Comparison of ENCODE assay signal across 14 cellular contexts in genomic region chr5:159907689-159908088, GRCh38. TPM values are rescaled to one million over a fixed set of nuclear protein-coding genes. Genes with fewer than 3 reads are reported as not detected.
"Had no signal": no experiment of that assay in that cellular context is flagged by ENCODE, and none has a peak within 500 bp of the region (broad histone marks: within the 10 kb centered on the region; RNA-seq: fewer than 3 reads in every experiment).

No MANE protein-coding gene starts in this region.

- H3K79me2 ChIP-seq: parathyroid adenoma had no signal

- H3K4me1 Mint-ChIP-seq: activated T-helper 17 cell treated with anti-CD3 and anti-CD28 coated beads, Interleukin-2, amount 50 U/mL, for 72 hours; naive B cell; stimulated activated effector memory CD8-positive, alpha-beta T cell treated with anti-CD3 and anti-CD28 coated beads, Interleukin-12 subunit alpha, Interleukin-12 subunit beta, amount 100 ng/mL, for 72 hours had no signal

- DNase-seq: activated CD4-positive, alpha-beta T cell treated with anti-CD3 and anti-CD28 coated beads for 1 hour; activated CD4-positive, alpha-beta T cell treated with anti-CD3 and anti-CD28 coated beads, Interleukin-2, amount 50 U/mL, for 48 hours; activated naive CD4-positive, alpha-beta T cell treated with Interleukin-2 at 50 U/mL for 16 hours; activated naive CD8-positive, alpha-beta T cell treated with anti-CD3 and anti-CD28 coated beads, Interleukin-2, amount 50 U/mL, for 24 hours; caudate nucleus; erythroblast; heart right ventricle; naive B cell had no signal

- H3K27me3 ChIP-seq: heart right ventricle had no signal

- H3K27ac ChIP-seq: gastroesophageal sphincter, heart right ventricle, parathyroid adenoma, VCaP had no signal

- H3K9ac ChIP-seq: parathyroid adenoma had no signal

- H3K4me3 ChIP-seq: gastroesophageal sphincter, heart right ventricle, lung had no signal

- H2AFZ ChIP-seq: parathyroid adenoma had no signal

- H3K4me3 Mint-ChIP-seq: activated naive CD8-positive, alpha-beta T cell treated with anti-CD3 and anti-CD28 coated beads, Interleukin-2, amount 50 U/mL, for 24 hours; activated T-helper 17 cell treated with anti-CD3 and anti-CD28 coated beads, Interleukin-2, amount 50 U/mL, for 72 hours; naive B cell; stimulated activated effector memory CD8-positive, alpha-beta T cell treated with anti-CD3 and anti-CD28 coated beads, Interleukin-12 subunit alpha, Interleukin-12 subunit beta, amount 100 ng/mL, for 72 hours had no signal

- H3K27ac Mint-ChIP-seq: activated naive CD8-positive, alpha-beta T cell treated with anti-CD3 and anti-CD28 coated beads, Interleukin-2, amount 50 U/mL, for 24 hours; activated T-helper 17 cell treated with anti-CD3 and anti-CD28 coated beads, Interleukin-2, amount 50 U/mL, for 72 hours; naive B cell; stimulated activated effector memory CD8-positive, alpha-beta T cell treated with anti-CD3 and anti-CD28 coated beads, Interleukin-12 subunit alpha, Interleukin-12 subunit beta, amount 100 ng/mL, for 72 hours had no signal

- H3K9me3 ChIP-seq: gastroesophageal sphincter, heart right ventricle had no signal

- H3K36me3 ChIP-seq: gastroesophageal sphincter, heart right ventricle had no signal

- ATAC-seq: activated naive CD8-positive, alpha-beta T cell treated with anti-CD3 and anti-CD28 coated beads, Interleukin-2, amount 50 U/mL, for 24 hours; activated T-helper 17 cell treated with anti-CD3 and anti-CD28 coated beads, Interleukin-2, amount 50 U/mL, for 72 hours; gastroesophageal sphincter; stimulated activated effector memory CD8-positive, alpha-beta T cell treated with anti-CD3 and anti-CD28 coated beads, Interleukin-12 subunit alpha, Interleukin-12 subunit beta, amount 100 ng/mL, for 72 hours had no signal

- H3K36me3 Mint-ChIP-seq: naive B cell; stimulated activated effector memory CD8-positive, alpha-beta T cell treated with anti-CD3 and anti-CD28 coated beads, Interleukin-12 subunit alpha, Interleukin-12 subunit beta, amount 100 ng/mL, for 72 hours had no signal

- H3K9me3 Mint-ChIP-seq: activated naive CD8-positive, alpha-beta T cell treated with anti-CD3 and anti-CD28 coated beads, Interleukin-2, amount 50 U/mL, for 24 hours; activated T-helper 17 cell treated with anti-CD3 and anti-CD28 coated beads, Interleukin-2, amount 50 U/mL, for 72 hours; stimulated activated effector memory CD8-positive, alpha-beta T cell treated with anti-CD3 and anti-CD28 coated beads, Interleukin-12 subunit alpha, Interleukin-12 subunit beta, amount 100 ng/mL, for 72 hours had no signal

- H3K4me1 ChIP-seq: parathyroid adenoma had no signal

RNA-seq across cellular contexts. Expression of gene ADRA1B, which starts 8.6 kb away (rescaled TPM):
- total RNA-seq: activated T-helper 17 cell treated with anti-CD3 and anti-CD28 coated beads, Interleukin-2, amount 50 U/mL, for 72 hours had no signal
